ENCODE assay signal across 18 cellular contexts in the genomic region with DNA sequence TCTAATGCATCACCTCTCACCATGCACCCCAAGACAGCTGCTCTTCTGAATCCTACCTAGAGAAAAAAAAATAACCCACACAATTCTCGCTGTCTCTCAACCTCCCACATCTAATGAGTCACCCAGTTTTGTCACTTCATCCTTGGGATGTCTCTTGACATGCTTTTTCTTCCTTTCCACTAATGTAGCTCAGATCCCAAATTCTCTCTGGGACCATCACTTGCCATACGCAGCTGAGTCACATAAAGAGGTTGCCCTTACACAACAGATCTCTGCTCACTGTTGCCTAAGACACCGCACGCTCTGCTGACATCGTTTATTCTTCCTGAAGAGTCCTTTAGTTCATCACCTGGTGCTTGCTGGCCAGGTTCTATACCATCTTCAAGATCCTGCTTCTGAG.
A peak's percentile ranks its signal among the peaks of the same experiment; 100 is the strongest.
DNase-seq lines count a peak whose midpoint lies in the region; ATAC-seq, FAIRE-seq and TF ChIP-seq lines count a peak whose summit lies in the region.
"Had no signal": no experiment of that assay in that cellular context is flagged by ENCODE, and none has a peak within 500 bp of the region (broad histone marks: within the 10 kb centered on the region; RNA-seq: fewer than 3 reads in every experiment).

No MANE protein-coding gene starts in this region.

- no peak overlapping the region for H3K18ac ChIP-seq in H1 (ENCODE audit: extremely low read depth, low read length)

- no peak overlapping the region for H2BK15ac ChIP-seq in H1 (ENCODE audit: low read length)

- H3K56ac ChIP-seq in H1 (replicated peaks; ENCODE audit: insufficient read length, low read depth, low read length), result no peak overlapping the region

- intact Hi-C loops in head of caudate nucleus (cut with DNase I) (no loop called here), stomach (cut with DNase I; ENCODE audit: low total_unique reads) (no loop called here)

- no peak for TF ChIP-seq RAD21 in H1 (IDR thresholded peaks at IDR 0.05 in 1 of 2, conservative IDR thresholded peaks at IDR 0.05 in 1 of 2; ENCODE audit: low read depth in 2 of 2, low read length in 2 of 2)

- no peak overlapping the region for H3K23ac ChIP-seq in H1 (ENCODE audit: insufficient read length)

- no peak overlapping the region for H2BK120ac ChIP-seq in H1 (replicated peaks; ENCODE audit: low read depth, low read length)

- no peak for ATAC-seq in gastroesophageal sphincter
- ATAC-seq: A549, HCT116, K562 had no signal

- H3K27ac ChIP-seq in BLaER1 treated with 17β-estradiol and CSF1 and Interleukin-3, amounts not matched to agents 10 nM and 100 nM, result no peak overlapping the region
- H3K27ac ChIP-seq in H1 (ENCODE audit: low read depth, low read length), result no peak overlapping the region
- no peak overlapping the region for H3K27ac ChIP-seq in gastroesophageal sphincter
- no peak overlapping the region for H3K27ac ChIP-seq in stomach
- H3K27ac ChIP-seq: A549, C4-2B had no signal

- no peak overlapping the region for H4K91ac ChIP-seq in H1 (replicated peaks; ENCODE audit: insufficient read length, low read length)

- CTCF ChIA-PET in H1 (lab: Charles Lee; ENCODE audit: partially characterized antibody), result interaction anchor here (1.0 kb wide), 2 partner anchors 10 to 142 kb away, joined by 3 read pairs; no protein-coding TSS in a partner anchor

- no peak overlapping the region for H3K9ac ChIP-seq in BLaER1 treated with 17β-estradiol and CSF1 and Interleukin-3, amounts not matched to agents 10 nM and 100 nM
- H3K9ac ChIP-seq in H1 (replicated peaks in 1 of 4; ENCODE audit: extremely low read depth in 1 of 4, low read depth in 3 of 4, low read length in 3 of 4), result no peak overlapping the region

- H3K4me1 ChIP-seq in BLaER1 treated with 17β-estradiol and CSF1 and Interleukin-3, amounts not matched to agents 10 nM and 100 nM, result peaks cover 13 to 60% (median 43%) of the 10 kb centered on the region in 10 experiments
- no peaks in the 10 kb centered on the region for H3K4me1 ChIP-seq in H1 (replicated peaks in 1 of 4; ENCODE audit: control insufficient read depth in 3 of 4, insufficient read depth in 4 of 4, low read length in 3 of 4)
- peaks cover 0 to 14% (median 0%) of the 10 kb centered on the region in 3 donors for H3K4me1 ChIP-seq in gastroesophageal sphincter
- H3K4me1 ChIP-seq in stomach, result peaks cover 0 to 16% (median 7%) of the 10 kb centered on the region in 4 donors

- H4K5ac ChIP-seq in H1 (ENCODE audit: insufficient read length, low read depth, low read length), result no peak overlapping the region

- H3K9me3 ChIP-seq in BLaER1 treated with 17β-estradiol and CSF1 and Interleukin-3, amounts not matched to agents 10 nM and 100 nM (replicated peaks in 1 of 11), result peaks cover 0 to 4% (median 0%) of the 10 kb centered on the region in 11 experiments; a peak in 2 of 22 replicates
- no peaks in the 10 kb centered on the region for H3K9me3 ChIP-seq in H1 (ENCODE audit: insufficient read depth in 2 of 2, low read depth in 1 of 2, low read length in 1 of 2)
- H3K9me3 ChIP-seq in gastroesophageal sphincter, result no peaks in the 10 kb centered on the region
- no peaks in the 10 kb centered on the region for H3K9me3 ChIP-seq in stomach
- H3K9me3 ChIP-seq: A549 had no signal

- H2AK5ac ChIP-seq in H1 (ENCODE audit: low read depth, low read length), result no peak overlapping the region

- TF ChIP-seq CTCF in H1 (IDR thresholded peaks at IDR 0.05; ENCODE audit: control extremely low read depth in 1 of 3, insufficient read depth in 1 of 3, low read depth in 1 of 3, low read length in 3 of 3) (no peak), gastroesophageal sphincter (IDR thresholded peaks at IDR 0.05) (no peak), stomach (IDR thresholded peaks at IDR 0.05) (no peak)

- H3K14ac ChIP-seq in H1 (ENCODE audit: insufficient read length), result no peak overlapping the region

- peaks cover 0 to 18% (median 5%) of the 10 kb centered on the region in 11 experiments; a peak in 4 of 22 replicates for H3K36me3 ChIP-seq in BLaER1 treated with 17β-estradiol and CSF1 and Interleukin-3, amounts not matched to agents 10 nM and 100 nM
- H3K36me3 ChIP-seq in H1 (ENCODE audit: control insufficient read depth in 2 of 4, insufficient read depth in 4 of 4, low read length in 3 of 4) (no peaks in the 10 kb centered on the region), gastroesophageal sphincter (no peaks in the 10 kb centered on the region), stomach (no peaks in the 10 kb centered on the region)

- no peaks in the 10 kb centered on the region for H3K27me3 ChIP-seq in BLaER1 treated with 17β-estradiol and CSF1 and Interleukin-3, amounts not matched to agents 10 nM and 100 nM
- H3K27me3 ChIP-seq in H1 (replicated peaks in 1 of 4; ENCODE audit: control insufficient read depth in 3 of 4, extremely low read depth in 1 of 4, insufficient read depth in 3 of 4, low read length in 3 of 4), result no peaks in the 10 kb centered on the region
- H3K27me3 ChIP-seq in gastroesophageal sphincter, result no peaks in the 10 kb centered on the region
- no peaks in the 10 kb centered on the region for H3K27me3 ChIP-seq in stomach

- DNase-seq in H1 (ENCODE audit: low read depth in 1 of 2, low spot score in 2 of 2), result no peak
- peak in 28 of 42 donors; percentile 20 to 84 (median 58) for DNase-seq in head of caudate nucleus
- DNase-seq in putamen (ENCODE audit: low spot score), result peak; percentile 83
- no peak for DNase-seq in A172 (ENCODE audit: low spot score)
- DNase-seq in stomach, result no peak
- no peak for DNase-seq in C1 segment of cervical spinal cord (lab: John Stamatoyannopoulos, UW)
- DNase-seq: AML-193; CD4-positive, alpha-beta memory T cell; DMS79 treated with DMSO at 0.1 percent for 48 hours; EL had no signal

- no peak overlapping the region for H3K4me3 ChIP-seq in BLaER1 treated with 17β-estradiol and CSF1 and Interleukin-3, amounts not matched to agents 10 nM and 100 nM
- H3K4me3 ChIP-seq in H1 (ENCODE audit: extremely low read depth in 1 of 4, insufficient read depth in 2 of 4, low read depth in 3 of 4, low read length in 4 of 4), result no peak overlapping the region
- no peak overlapping the region for H3K4me3 ChIP-seq in gastroesophageal sphincter
- H3K4me3 ChIP-seq in stomach, result no peak overlapping the region
- H3K4me3 ChIP-seq: A549, K562 had no signal

- TF ChIP-seq EP300 in H1 (IDR thresholded peaks at IDR 0.05; ENCODE audit: borderline replicate concordance in 1 of 2, low read depth in 2 of 2, low read length in 2 of 2), result no peak
- TF ChIP-seq EP300 in gastroesophageal sphincter (IDR thresholded peaks at IDR 0.05), result no peak
- TF ChIP-seq EP300 in stomach (IDR thresholded peaks at IDR 0.05), result no peak

- no peaks in the 10 kb centered on the region for H3K79me1 ChIP-seq in H1 (ENCODE audit: low read depth, low read length)

- peak overlapping the region; percentile 40; the same call in 1 of the 2 replicates for H4K8ac ChIP-seq in H1 (ENCODE audit: extremely low read depth, insufficient read depth, low read length)

- no peak overlapping the region for H2BK5ac ChIP-seq in H1 (ENCODE audit: low read depth, low read length)

- H4K20me1 ChIP-seq in BLaER1 treated with 17β-estradiol and CSF1 and Interleukin-3, amounts not matched to agents 10 nM and 100 nM, result no peaks in the 10 kb centered on the region
- H4K20me1 ChIP-seq in H1 (replicated peaks in 1 of 2; ENCODE audit: control insufficient read depth in 1 of 2, insufficient read depth in 2 of 2, low read length in 2 of 2), result no peaks in the 10 kb centered on the region

- 66% methylated on average over 5 of the region's 5 CpGs; no CpG with 5 or more reads in 1 of the 2 experiments for WGBS in H1 (ENCODE audit: extremely low coverage in 1 of 2, insufficient coverage in 1 of 2, insufficient read length in 1 of 2, insufficient replicate concordance in 2 of 2, low coverage in 1 of 2, low lambda C conversion rate in 2 of 2, missing lambda C conversion rate in 1 of 2), 2 experiments
- WGBS in gastroesophageal sphincter (ENCODE audit: low coverage in 1 of 2), 2 donors, result 78 to 90% methylated on average over 2 to 5 of the region's 5 CpGs
- 76 to 94% (median 83%) methylated on average over 5 of the region's 5 CpGs for WGBS in stomach, 5 donors

- peak overlapping the region; percentile 33 to 82 (median 51); a peak in 16 of 22 replicates for H3K4me2 ChIP-seq in BLaER1 treated with 17β-estradiol and CSF1 and Interleukin-3, amounts not matched to agents 10 nM and 100 nM
- H3K4me2 ChIP-seq in H1 (ENCODE audit: insufficient read depth in 1 of 2, low read depth in 2 of 2, low read length in 2 of 2), result no peak overlapping the region
- H3K4me2 ChIP-seq: A549 had no signal

- no peak overlapping the region for H2BK20ac ChIP-seq in H1 (ENCODE audit: low read length)

- no peak overlapping the region for H3K4ac ChIP-seq in H1 (replicated peaks; ENCODE audit: insufficient read length, low read depth, low read length)

- TF ChIP-seq POLR2A in H1 (IDR thresholded peaks at IDR 0.05; ENCODE audit: control extremely low read depth in 1 of 2, low read depth in 2 of 2, low read length in 2 of 2), result no peak
- no peak for TF ChIP-seq POLR2A in gastroesophageal sphincter (IDR thresholded peaks at IDR 0.05)
- no peak for TF ChIP-seq POLR2A in stomach (IDR thresholded peaks at IDR 0.05)

- H2AFZ ChIP-seq in H1 (ENCODE audit: low read length), result no peak overlapping the region

- FAIRE-seq in H1 (lab: Jason Lieb, UNC), result no peak
- FAIRE-seq: A549, G401.6, H54, K562 had no signal

- POLR2A ChIA-PET in H1 (lab: Charles Lee; ENCODE audit: partially characterized antibody), result no interaction called here

- no peak overlapping the region for H2BK12ac ChIP-seq in H1 (ENCODE audit: low read depth, low read length)

- no peaks in the 10 kb centered on the region for H3K23me2 ChIP-seq in H1 (ENCODE audit: low read depth, low read length)

- H3K79me2 ChIP-seq in H1 (ENCODE audit: control insufficient read depth in 1 of 2, insufficient read depth in 2 of 2, low read length in 2 of 2), result no peaks in the 10 kb centered on the region

TF ChIP-seq in H1, 55 proteins besides CTCF, POLR2A, EP300 and RAD21 (continues in another document):
- no peak for TF ChIP-seq BACH1 (IDR thresholded peaks at IDR 0.05; ENCODE audit: low read length)
- TF ChIP-seq SAP30 (IDR thresholded peaks at IDR 0.05; ENCODE audit: insufficient read depth, insufficient replicate concordance, low read length), result no peak
- TF ChIP-seq CHD1 (IDR thresholded peaks at IDR 0.05; ENCODE audit: low read depth, low read length), result no peak
- no peak for TF ChIP-seq KDM5A (IDR thresholded peaks at IDR 0.05; ENCODE audit: low read length)
- no peak for TF ChIP-seq ZNF274 (IDR thresholded peaks at IDR 0.05; ENCODE audit: borderline replicate concordance, extremely low read depth, low read length)
- TF ChIP-seq POU5F1 (IDR thresholded peaks at IDR 0.05; ENCODE audit: low read depth, low read length), result no peak
- TF ChIP-seq SP1 (IDR thresholded peaks at IDR 0.05; ENCODE audit: low read depth, low read length), result no peak
- TF ChIP-seq HDAC2 (IDR thresholded peaks at IDR 0.05; ENCODE audit: borderline replicate concordance in 1 of 2, low read depth in 2 of 2, low read length in 2 of 2), result no peak

Comparison
In these comparisons a context has a peak if more than half of its experiments do, and no peak if none do; other contexts are left out.
1. H3K4me2 ChIP-seq: peak in BLaER1 treated with 17β-estradiol and CSF1 and Interleukin-3, amounts not matched to agents 10 nM and 100 nM (11 of 11); none in H1 (0 of 2).
2. DNase-seq: peak in head of caudate nucleus (28 of 42) and putamen (single experiment); none in H1 (0 of 2), A172 (single experiment), stomach (single experiment) and C1 segment of cervical spinal cord (0 of 14).